28 cellular contexts compared by ENCODE assay signal in the genomic region with DNA sequence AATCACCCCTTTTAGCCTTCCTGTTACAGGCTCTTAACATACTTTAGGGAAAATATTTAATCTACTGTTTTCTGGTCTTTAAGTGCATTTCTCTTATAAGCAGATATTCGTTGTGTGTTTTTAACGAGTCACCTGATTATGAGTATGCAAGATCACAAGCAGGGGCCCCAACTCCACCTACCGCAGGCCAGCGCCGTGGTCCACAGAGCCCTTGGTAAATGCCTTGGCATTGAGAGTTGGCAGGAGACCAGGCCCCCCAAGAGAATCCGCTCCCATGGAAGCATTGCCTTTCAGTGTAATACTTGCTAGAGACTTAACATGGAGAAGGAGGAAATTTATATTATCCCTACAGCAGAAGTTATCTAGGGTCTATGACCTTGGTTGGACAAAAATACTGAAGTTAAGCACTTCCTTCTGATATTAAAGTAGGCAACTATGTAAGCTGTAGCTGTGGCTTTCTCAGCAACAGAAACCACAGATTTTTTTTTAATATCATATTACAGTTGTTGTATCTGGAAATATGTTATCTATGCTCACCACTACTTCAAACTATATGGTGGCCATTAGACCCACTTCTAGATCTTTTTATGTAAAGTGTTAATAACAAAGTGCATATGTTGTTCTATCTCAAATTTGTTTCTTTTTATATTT.
DNase-seq lines count a peak whose midpoint lies in the region; ATAC-seq and TF ChIP-seq lines count a peak whose summit lies in the region.
"Had no signal": no experiment of that assay in that cellular context is flagged by ENCODE, and none has a peak within 500 bp of the region (broad histone marks: within the 10 kb centered on the region; RNA-seq: fewer than 3 reads in every experiment).

No MANE protein-coding gene starts in this region.

- POLR2A ChIA-PET in IMR-90 (lab: Charles Lee; ENCODE audit: unreplicated experiment) = no interaction called here
- POLR2A ChIA-PET in naive thymus-derived CD4-positive, alpha-beta T cell (lab: Charles Lee) = no interaction called here

- peaks cover 0 to 2% (median 0%) of the 10 kb centered on the region in 5 donors for H3K27me3 Mint-ChIP-seq in naive thymus-derived CD4-positive, alpha-beta T cell

- no peaks in the 10 kb centered on the region for H3K9me3 Mint-ChIP-seq in naive thymus-derived CD4-positive, alpha-beta T cell
- H3K9me3 Mint-ChIP-seq: CD4-positive, alpha-beta memory T cell had no signal

- DNase-seq in DND-41 (no peak), IMR-90 (peak; percentile 62), choroid plexus epithelial cell (ENCODE audit: low read depth) (peak; percentile 14), iris pigment epithelial cell (ENCODE audit: low read depth) (peak; percentile 12), sciatic nerve (ENCODE audit: low spot score) (no peak), MG63 (no peak), DMS153 (lab: John Stamatoyannopoulos, UW) (no peak)
- no peak for DNase-seq in naive thymus-derived CD4-positive, alpha-beta T cell
- DNase-seq: C1 segment of cervical spinal cord; CD4-positive, alpha-beta memory T cell; DMS 273 treated with DMSO at 0.1 percent for 48 hours; DMS79 treated with DMSO at 0.1 percent for 48 hours; MV-4-11; NCI-H1105; NCI-H1436 treated with DMSO at 0.1 percent for 48 hours; NCI-H1930; NCI-H2107; NCI-H446; NCI-H526; NCI-H82; NK-92 treated with Interleukin-12 subunit alpha and Interleukin-12 subunit beta, amount 100 ng/mL, for 24 hours; PC-3 had no signal

- peak overlapping the region; percentile 10; the same call in 1 of the 2 replicates for H3K56ac ChIP-seq in IMR-90 (ENCODE audit: extremely low read depth, insufficient read depth, low read length)

- no peaks in the 10 kb centered on the region for H3K36me3 Mint-ChIP-seq in naive thymus-derived CD4-positive, alpha-beta T cell
- H3K36me3 Mint-ChIP-seq: CD4-positive, alpha-beta memory T cell had no signal

- no peaks in the 10 kb centered on the region for H3K27me3 ChIP-seq in DND-41 (ENCODE audit: insufficient read depth, low read length, poor library complexity)
- H3K27me3 ChIP-seq in IMR-90 (ENCODE audit: control insufficient read depth, insufficient read depth, low read length) = no peaks in the 10 kb centered on the region
- H3K27me3 ChIP-seq in naive thymus-derived CD4-positive, alpha-beta T cell (ENCODE audit: control insufficient read depth in 2 of 2, insufficient read depth in 2 of 2, low read length in 2 of 2) = no peaks in the 10 kb centered on the region
- no peaks in the 10 kb centered on the region for H3K27me3 ChIP-seq in MG63

- no peak overlapping the region for H3K4me3 Mint-ChIP-seq in naive thymus-derived CD4-positive, alpha-beta T cell
- H3K4me3 Mint-ChIP-seq: CD4-positive, alpha-beta memory T cell had no signal

- H4K20me1 ChIP-seq in DND-41 (ENCODE audit: insufficient read depth, low read length) (no peaks in the 10 kb centered on the region), IMR-90 (ENCODE audit: insufficient read depth, low read length) (no peaks in the 10 kb centered on the region)

- BruUV-seq in IMR-90 (replicated peaks; lab: Mats Ljungman, UMichigan) = no TSS peak

- peak overlapping the region; percentile 79 for H3K4ac ChIP-seq in IMR-90 (ENCODE audit: low read depth, low read length)

- H3K4me1 ChIP-seq in DND-41 (ENCODE audit: insufficient read depth, low read length) = peaks cover 29% of the 10 kb centered on the region
- H3K4me1 ChIP-seq in IMR-90 (ENCODE audit: control insufficient read depth, insufficient read depth, low read length) = peaks cover 26% of the 10 kb centered on the region
- H3K4me1 ChIP-seq in naive thymus-derived CD4-positive, alpha-beta T cell (ENCODE audit: control insufficient read depth in 2 of 2, insufficient read depth in 2 of 2, low read length in 2 of 2) = no peaks in the 10 kb centered on the region
- H3K4me1 ChIP-seq: SJCRH30 had no signal

- H3K27ac ChIP-seq in DND-41 (ENCODE audit: low read length) (0 out of 2 replicates have a peak overlapping the region, but pooled peaks have one; percentile 27), IMR-90 (ENCODE audit: insufficient read depth, low read length) (peak overlapping the region; percentile 99)
- H3K27ac ChIP-seq in naive thymus-derived CD4-positive, alpha-beta T cell (ENCODE audit: low read depth, low read length) = no peak overlapping the region
- H3K27ac ChIP-seq: SJCRH30 had no signal

- H2BK15ac ChIP-seq in IMR-90 (ENCODE audit: low read depth, low read length) = peak overlapping the region; percentile 98; the same call in 2 of the 3 replicates

- H3K27ac Mint-ChIP-seq in naive thymus-derived CD4-positive, alpha-beta T cell = no peak overlapping the region

- H3K4me3 ChIP-seq in DND-41 (ENCODE audit: low read depth in 1 of 2, low read length in 2 of 2) (no peak overlapping the region), IMR-90 (ENCODE audit: insufficient read depth, low read depth, low read length) (no peak overlapping the region), choroid plexus epithelial cell (ENCODE audit: low read depth, low read length) (no peak overlapping the region), MG63 (no peak overlapping the region)
- H3K4me3 ChIP-seq in naive thymus-derived CD4-positive, alpha-beta T cell (ENCODE audit: low read length) = no peak overlapping the region
- H3K4me3 ChIP-seq: K562, SJCRH30 had no signal

- H2BK5ac ChIP-seq in IMR-90 (ENCODE audit: low read depth, low read length, poor library complexity, severe bottlenecking) = peak overlapping the region; percentile 99

- ATAC-seq in DND-41 (ENCODE audit: insufficient read depth, low read depth) (peak; percentile 72), IMR-90 (ENCODE audit: low read depth) (peak; percentile 19), sciatic nerve (no peak)
- no peak for ATAC-seq in naive thymus-derived CD4-positive, alpha-beta T cell
- ATAC-seq: HCT116, HepG2, K562, PC-3, Right ventricle myocardium inferior, SK-N-SH treated with all-trans-retinoic acid at 6 μM for 48 hours had no signal

- dilution Hi-C loops in IMR-90 (cut with HindIII; ENCODE audit: low sequenced_read_pairs, unreplicated experiment) = no loop called here

- peak overlapping the region; percentile 100 for H3K18ac ChIP-seq in IMR-90 (ENCODE audit: low read depth, low read length)

- no peaks in the 10 kb centered on the region for H3K79me1 ChIP-seq in IMR-90 (ENCODE audit: low read depth in 1 of 2, low read length in 2 of 2)

- WGBS in IMR-90 (ENCODE audit: extremely low coverage in 2 of 2, insufficient read length in 1 of 2), 2 experiments = no CpG with 5 or more reads among the region's 6 CpGs

- peak overlapping the region; percentile 41 for H2BK20ac ChIP-seq in IMR-90 (ENCODE audit: low read depth, low read length)

- H3K9me3 ChIP-seq in DND-41 (ENCODE audit: insufficient read depth, low read length, severe bottlenecking) (no peaks in the 10 kb centered on the region), IMR-90 (ENCODE audit: control insufficient read depth, insufficient read depth, low read length) (no peaks in the 10 kb centered on the region), MG63 (no peaks in the 10 kb centered on the region)
- no peaks in the 10 kb centered on the region for H3K9me3 ChIP-seq in naive thymus-derived CD4-positive, alpha-beta T cell (ENCODE audit: control insufficient read depth in 2 of 3, low read length in 3 of 3)
- H3K9me3 ChIP-seq: SJCRH30 had no signal

- H2AFZ ChIP-seq in DND-41 (ENCODE audit: low read depth, low read length) (peak overlapping the region; percentile 38; the same call in 1 of the 2 replicates), IMR-90 (replicated peaks; ENCODE audit: low read length, poor library complexity) (no peak overlapping the region)

- CTCF ChIA-PET in IMR-90 (lab: Yijun Ruan, JAX) = no interaction called here
- CTCF ChIA-PET in naive thymus-derived CD4-positive, alpha-beta T cell (lab: Charles Lee) = no interaction called here

- H3K9ac ChIP-seq in DND-41 (ENCODE audit: low read depth, low read length) (no peak overlapping the region), IMR-90 (ENCODE audit: low read depth, low read length) (no peak overlapping the region)

- H2BK120ac ChIP-seq in IMR-90 (ENCODE audit: low read depth, low read length) = peak overlapping the region; percentile 99

- no peak for TF ChIP-seq POLR2A in IMR-90 (IDR thresholded peaks at IDR 0.05; ENCODE audit: low read depth, low read length)

- peak overlapping the region; percentile 63; the same call in 1 of the 2 replicates for H2AK5ac ChIP-seq in IMR-90 (ENCODE audit: low read depth, low read length)

- no peaks in the 10 kb centered on the region for H3K36me3 ChIP-seq in DND-41 (ENCODE audit: insufficient read depth, low read length)
- H3K36me3 ChIP-seq in IMR-90 (ENCODE audit: control insufficient read depth, insufficient read depth, low read length) = no peaks in the 10 kb centered on the region
- H3K36me3 ChIP-seq in naive thymus-derived CD4-positive, alpha-beta T cell (ENCODE audit: control insufficient read depth in 2 of 3, insufficient read depth in 3 of 3, low read length in 3 of 3) = no peaks in the 10 kb centered on the region
- H3K36me3 ChIP-seq in MG63 = no peaks in the 10 kb centered on the region
- H3K36me3 ChIP-seq: SJCRH30 had no signal

- in situ Hi-C loops in IMR-90 (cut with MboI; ENCODE audit: low sequenced_read_pairs) = no loop called here

- peak overlapping the region; percentile 89 to 96 for H4K8ac ChIP-seq in IMR-90 (ENCODE audit: low read depth in 2 of 2, low read length in 2 of 2)

- H3K4me2 ChIP-seq in DND-41 (ENCODE audit: insufficient read depth, low read length) (no peak overlapping the region), IMR-90 (ENCODE audit: low read depth, low read length) (peak overlapping the region; percentile 23; the same call in 1 of the 2 replicates)

- no peak for TF ChIP-seq RAD21 in IMR-90 (IDR thresholded peaks at IDR 0.05; ENCODE audit: low read length)

- intact Hi-C loops in IMR-90 (cut with micrococcal nuclease) (loop anchor here (5.0 kb wide), 1 partner anchor 70 kb away; no protein-coding TSS in a partner anchor), sciatic nerve (cut with DNase I) (no loop called here)
- intact Hi-C loops in naive thymus-derived CD4-positive, alpha-beta T cell (cut with micrococcal nuclease) = no loop called here

- H4K91ac ChIP-seq in IMR-90 (ENCODE audit: insufficient read depth, low read depth, low read length) = peak overlapping the region; percentile 72

- H4K5ac ChIP-seq in IMR-90 (ENCODE audit: low read depth, low read length) = peak overlapping the region; percentile 98

- H3K14ac ChIP-seq in IMR-90 (replicated peaks; ENCODE audit: low read depth, low read length) = peak overlapping the region; percentile 33; the same call in 1 of the 2 replicates

- H3K4me1 Mint-ChIP-seq in naive thymus-derived CD4-positive, alpha-beta T cell = no peaks in the 10 kb centered on the region

- H3K9me1 ChIP-seq in IMR-90 (ENCODE audit: insufficient read depth, low read length) = peaks cover 3% of the 10 kb centered on the region; the same call in 1 of the 2 replicates

- peak overlapping the region; percentile 18; the same call in 1 of the 2 replicates for H3K23ac ChIP-seq in IMR-90 (ENCODE audit: low read depth, low read length)

- peak overlapping the region; percentile 10 for H2AK9ac ChIP-seq in IMR-90 (replicated peaks; ENCODE audit: low read depth, low read length, poor library complexity)

- TF ChIP-seq CTCF in DND-41 (IDR thresholded peaks at IDR 0.05; ENCODE audit: borderline replicate concordance, extremely low read depth, low read length, poor library complexity, severe bottlenecking) = no peak
- TF ChIP-seq CTCF in IMR-90 (conservative IDR thresholded peaks at IDR 0.05; ENCODE audit: low read depth, low read length) = no peak
- no peak for TF ChIP-seq CTCF in choroid plexus epithelial cell (conservative IDR thresholded peaks at IDR 0.05; ENCODE audit: low read depth, low read length)

- no peaks in the 10 kb centered on the region for H3K79me2 ChIP-seq in DND-41 (ENCODE audit: insufficient read depth, low read length)

Comparison
In these comparisons a context has a peak if more than half of its experiments do, and no peak if none do; other contexts are left out.
1. ATAC-seq: peak in DND-41 (single experiment) and IMR-90 (single experiment); none in naive thymus-derived CD4-positive, alpha-beta T cell (single experiment) and sciatic nerve (single experiment).
2. DNase-seq: peak in IMR-90 (single experiment), choroid plexus epithelial cell (single experiment) and iris pigment epithelial cell (single experiment); none in DND-41 (single experiment), naive thymus-derived CD4-positive, alpha-beta T cell (0 of 9), sciatic nerve (single experiment), MG63 (single experiment) and DMS153 (single experiment).